Comparison of ENCODE assay signal across 11 cellular contexts in the genomic region with DNA sequence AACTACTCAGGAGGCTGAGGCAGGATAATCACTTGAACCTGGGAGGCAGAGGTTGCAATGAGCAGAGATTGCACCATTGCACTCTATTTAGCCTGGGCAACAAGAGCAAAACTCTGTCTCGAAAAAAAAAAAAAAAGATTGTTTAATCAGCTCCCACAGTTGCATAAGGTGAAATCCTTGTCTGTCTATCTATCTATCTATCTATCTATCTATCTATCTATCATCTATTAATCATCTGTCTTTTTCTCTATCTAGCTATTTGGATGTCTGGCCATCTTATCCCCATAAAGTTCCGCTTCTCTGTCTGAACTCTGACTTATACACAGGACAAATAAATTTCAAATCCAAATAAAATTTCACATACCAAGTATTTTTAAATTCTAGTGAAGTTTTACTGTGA.
"Had no signal": no experiment of that assay in that cellular context is flagged by ENCODE, and none has a peak within 500 bp of the region (broad histone marks: within the 10 kb centered on the region; RNA-seq: fewer than 3 reads in every experiment).

No MANE protein-coding gene starts in this region.

- H3K4me3 Mint-ChIP-seq: GM23338, H9, HFFc6 had no signal

- H3K9me3 Mint-ChIP-seq: GM23338 had no signal

- H3K36me3 ChIP-seq: HAP-1 had no signal

- H3K27ac ChIP-seq: GM23248 had no signal

- H3K9me3 ChIP-seq: HAP-1 had no signal

- ATAC-seq: GM23338, HCT116 had no signal

- FAIRE-seq: H1, H54 had no signal

- H3K4me3 ChIP-seq: GM23248, GM23338, HAP-1 had no signal

- H3K27ac Mint-ChIP-seq: GM23338, H9, HFFc6 had no signal

- DNase-seq: GM23248, GOT3, H7, H9, HCEC 1CT, HFFc6 had no signal

- H3K9ac ChIP-seq: GM23248 had no signal

- H2AFZ ChIP-seq: GM23248 had no signal

- H3K4me2 ChIP-seq: GM23338 had no signal
